ENCODE assay signal across 2 cellular contexts in genomic region chr5:32852535-32852934, GRCh38.
A peak's percentile ranks its signal among the peaks of the same experiment; 100 is the strongest.
TF ChIP-seq lines count a peak whose summit lies in the region.

No MANE protein-coding gene starts in this region.

TF ChIP-seq in IMR-90, 13 proteins besides CTCF, POLR2A, EP300 and RAD21:
- TF ChIP-seq RCOR1 (IDR thresholded peaks at IDR 0.05; ENCODE audit: insufficient replicate concordance, low read length) (peak; percentile 13), BHLHE40 (IDR thresholded peaks at IDR 0.05; ENCODE audit: low read depth, low read length) (peak; percentile 62; the same call in 1 of the 2 replicates), SMC3 (IDR thresholded peaks at IDR 0.05; ENCODE audit: low read depth, low read length) (0 out of 2 replicates have a peak, but pooled peaks have one; percentile 34), MAZ (IDR thresholded peaks at IDR 0.05; ENCODE audit: borderline replicate concordance, low read depth, low read length) (no peak; the same call in 1 of the 2 replicates), USF2 (IDR thresholded peaks at IDR 0.05; ENCODE audit: low read depth, low read length) (no peak), CEBPB (IDR thresholded peaks at IDR 0.05; ENCODE audit: low read depth, low read length) (peak; percentile 21; the same call in 1 of the 2 replicates), NFE2L2 (IDR thresholded peaks at IDR 0.05; ENCODE audit: low read depth, low read length) (no peak), RFX5 (IDR thresholded peaks at IDR 0.05; ENCODE audit: low read depth, low read length) (no peak), MXI1 (IDR thresholded peaks at IDR 0.05; ENCODE audit: borderline replicate concordance, low read depth, low read length) (no peak), CHD1 (IDR thresholded peaks at IDR 0.05; ENCODE audit: low read depth, low read length) (no peak), FOS (IDR thresholded peaks at IDR 0.05; ENCODE audit: low read depth, low read length) (no peak), ELK1 (IDR thresholded peaks at IDR 0.05; ENCODE audit: borderline replicate concordance, low read depth, low read length) (no peak), MAFK (IDR thresholded peaks at IDR 0.05; ENCODE audit: low read depth, low read length) (no peak)
TF ChIP-seq in IMR-90: peak in this region for 4.

TF ChIP-seq in HepG2, 621 proteins besides CTCF, POLR2A, EP300 and RAD21:
- TF ChIP-seq GLMP (CRISPR knock-in tag; IDR thresholded peaks at IDR 0.05; ENCODE audit: borderline replicate concordance), result no peak
- peak; percentile 42; the same call in 1 of the 2 replicates for TF ChIP-seq HNF4A (CRISPR knock-in tag; IDR thresholded peaks at IDR 0.05)
- peak; percentile 58 for TF ChIP-seq STAG1 (CRISPR knock-in tag; IDR thresholded peaks at IDR 0.05)
- no peak for TF ChIP-seq DNMT3B (CRISPR knock-in tag; conservative IDR thresholded peaks at IDR 0.05)
- TF ChIP-seq SIX1 (CRISPR knock-in tag; IDR thresholded peaks at IDR 0.05; ENCODE audit: borderline replicate concordance), result peak; percentile 59; the same call in 1 of the 2 replicates
- TF ChIP-seq SMC3 (IDR thresholded peaks at IDR 0.05; ENCODE audit: low read length), result peak; percentile 13; the same call in 1 of the 2 replicates
